15 cellular contexts compared by ENCODE assay signal in genomic region chr14:81256289-81256960, GRCh38. TPM values are rescaled to one million over a fixed set of nuclear protein-coding genes. Genes with fewer than 3 reads are reported as not detected.
A peak's percentile ranks its signal among the peaks of the same experiment; 100 is the strongest.
DNase-seq lines count a peak whose midpoint lies in the region; ATAC-seq and TF ChIP-seq lines count a peak whose summit lies in the region.
"Had no signal": no experiment of that assay in that cellular context is flagged by ENCODE, and none has a peak within 500 bp of the region (broad histone marks: within the 10 kb centered on the region; RNA-seq: fewer than 3 reads in every experiment).

No MANE protein-coding gene starts in this region.

- H3K27me3 ChIP-seq in neural progenitor cell (no peaks in the 10 kb centered on the region), MM.1S (replicated peaks; ENCODE audit: insufficient read depth, low read length) (no peaks in the 10 kb centered on the region)
- H3K27me3 ChIP-seq: thyroid gland had no signal

- H2AFZ ChIP-seq in OCI-LY7 (ENCODE audit: low read length) = peak overlapping the region; percentile 85
- no peak overlapping the region for H2AFZ ChIP-seq in neural progenitor cell (replicated peaks)
- no peak overlapping the region for H2AFZ ChIP-seq in MM.1S (ENCODE audit: low read length)

- no peaks in the 10 kb centered on the region for H3K79me2 ChIP-seq in OCI-LY7 (ENCODE audit: insufficient read depth, low read depth, low read length)
- no peaks in the 10 kb centered on the region for H3K79me2 ChIP-seq in neural progenitor cell (ENCODE audit: low read depth)
- H3K79me2 ChIP-seq in MM.1S (ENCODE audit: low read length) = no peaks in the 10 kb centered on the region

- H3K36me3 Mint-ChIP-seq in stimulated activated naive B cell treated with anti-CD40 and anti-IgM and Interleukin-4, amounts not matched to agents 10 μg/mL and 1 μg/mL and 100 μg/mL, for 72 hours = peaks cover 0 to 1% of the 10 kb centered on the region in 2 donors
- H3K36me3 Mint-ChIP-seq in neural progenitor cell = peaks cover 29% of the 10 kb centered on the region
- H3K36me3 Mint-ChIP-seq: activated naive CD8-positive, alpha-beta T cell treated with anti-CD3 and anti-CD28 coated beads, Interleukin-2, amount 10 ng/mL, durations not matched to agents 7 days and 5 days had no signal

- no peaks in the 10 kb centered on the region for H3K9me3 ChIP-seq in OCI-LY7 (ENCODE audit: low read length)
- no peaks in the 10 kb centered on the region for H3K9me3 ChIP-seq in neural progenitor cell (ENCODE audit: low read depth)
- H3K9me3 ChIP-seq in MM.1S (replicated peaks; ENCODE audit: insufficient read depth, low read length) = no peaks in the 10 kb centered on the region
- H3K9me3 ChIP-seq: thyroid gland had no signal

- peak overlapping the region; percentile 28; the same call in 1 of the 2 replicates for H3K4me2 ChIP-seq in OCI-LY7 (ENCODE audit: low read length)
- no peak overlapping the region for H3K4me2 ChIP-seq in neural progenitor cell
- no peak overlapping the region for H3K4me2 ChIP-seq in MM.1S (ENCODE audit: low read depth, low read length)

- H3K27me3 Mint-ChIP-seq in stimulated activated naive B cell treated with anti-CD40 and anti-IgM and Interleukin-4, amounts not matched to agents 10 μg/mL and 1 μg/mL and 100 μg/mL, for 72 hours = peaks cover 4 to 12% of the 10 kb centered on the region in 2 donors
- peaks cover 3% of the 10 kb centered on the region for H3K27me3 Mint-ChIP-seq in neural progenitor cell (ENCODE audit: insufficient read depth, low read depth)
- H3K27me3 Mint-ChIP-seq: activated CD4-positive, alpha-beta T cell treated with anti-CD3 and anti-CD28 coated beads, Interleukin-2, amount 10 ng/mL, durations not matched to agents 7 days and 5 days had no signal

- POLR2A ChIA-PET in OCI-LY7 (lab: Charles Lee) = no interaction called here

- H3K36me3 ChIP-seq in OCI-LY7 (ENCODE audit: insufficient read depth, low read length) (no peaks in the 10 kb centered on the region), neural progenitor cell (no peaks in the 10 kb centered on the region), MM.1S (replicated peaks; ENCODE audit: insufficient read depth, low read length) (no peaks in the 10 kb centered on the region)
- H3K36me3 ChIP-seq: thyroid gland had no signal

- ATAC-seq in HG02885 (IDR thresholded peaks at IDR 0.05; ENCODE audit: poor library complexity, unreplicated experiment) = peak; percentile 74
- ATAC-seq in stimulated activated naive B cell treated with anti-CD40 and anti-IgM and Interleukin-4, amounts not matched to agents 10 μg/mL and 1 μg/mL and 100 μg/mL, for 72 hours (replicated peaks) = peak; percentile 92 to 94

- no peak for TF ChIP-seq CTCF in OCI-LY7 (conservative IDR thresholded peaks at IDR 0.05; ENCODE audit: low read length)
- TF ChIP-seq CTCF in neural progenitor cell (IDR thresholded peaks at IDR 0.05) = no peak
- TF ChIP-seq CTCF in MM.1S (IDR thresholded peaks at IDR 0.05; ENCODE audit: low read length) = no peak

- no TSS peak for BruUV-seq in OCI-LY7 (replicated peaks; lab: Mats Ljungman, UMichigan)

- H3K4me3 Mint-ChIP-seq in stimulated activated naive B cell treated with anti-CD40 and anti-IgM and Interleukin-4, amounts not matched to agents 10 μg/mL and 1 μg/mL and 100 μg/mL, for 72 hours = peak overlapping the region; percentile 22 to 63
- no peak overlapping the region for H3K4me3 Mint-ChIP-seq in neural progenitor cell
- H3K4me3 Mint-ChIP-seq: activated CD4-positive, alpha-beta T cell treated with anti-CD3 and anti-CD28 coated beads, Interleukin-2, amount 10 ng/mL, durations not matched to agents 7 days and 5 days; activated naive CD8-positive, alpha-beta T cell treated with anti-CD3 and anti-CD28 coated beads, Interleukin-2, amount 10 ng/mL, durations not matched to agents 7 days and 5 days had no signal

- no peaks in the 10 kb centered on the region for H3F3A ChIP-seq in neural progenitor cell (ENCODE audit: low read depth)
- H3F3A ChIP-seq in MM.1S (ENCODE audit: insufficient read depth, low read length) = no peaks in the 10 kb centered on the region

- no peak overlapping the region for H3K27ac ChIP-seq in OCI-LY7 (ENCODE audit: low read depth, low read length, poor library complexity, severe bottlenecking)
- no peak overlapping the region for H3K27ac ChIP-seq in neural progenitor cell
- H3K27ac ChIP-seq in MM.1S (ENCODE audit: low read length) = no peak overlapping the region
- H3K27ac ChIP-seq: 22Rv1, thyroid gland had no signal

- H3K27ac Mint-ChIP-seq in stimulated activated naive B cell treated with anti-CD40 and anti-IgM and Interleukin-4, amounts not matched to agents 10 μg/mL and 1 μg/mL and 100 μg/mL, for 72 hours = peak overlapping the region; percentile 92
- H3K27ac Mint-ChIP-seq in neural progenitor cell = no peak overlapping the region
- H3K27ac Mint-ChIP-seq: activated CD4-positive, alpha-beta T cell treated with anti-CD3 and anti-CD28 coated beads, Interleukin-2, amount 10 ng/mL, durations not matched to agents 7 days and 5 days; activated naive CD8-positive, alpha-beta T cell treated with anti-CD3 and anti-CD28 coated beads, Interleukin-2, amount 10 ng/mL, durations not matched to agents 7 days and 5 days had no signal

- H3K9me2 ChIP-seq in OCI-LY7 (ENCODE audit: insufficient read depth, low read length) (no peaks in the 10 kb centered on the region), MM.1S (replicated peaks; ENCODE audit: insufficient read depth, low read length) (no peaks in the 10 kb centered on the region)

- H3K4me1 ChIP-seq in OCI-LY7 (ENCODE audit: insufficient read depth, low read length, poor library complexity, severe bottlenecking) (peaks cover 11% of the 10 kb centered on the region), neural progenitor cell (peaks cover 10% of the 10 kb centered on the region), MM.1S (ENCODE audit: low read length) (no peaks in the 10 kb centered on the region)
- H3K4me1 ChIP-seq: thyroid gland had no signal

- no peak overlapping the region for H3K4me3 ChIP-seq in OCI-LY7 (ENCODE audit: low read depth, low read length, poor library complexity, severe bottlenecking)
- H3K4me3 ChIP-seq in neural progenitor cell = no peak overlapping the region
- H3K4me3 ChIP-seq in MM.1S (ENCODE audit: low read length) = no peak overlapping the region
- H3K4me3 ChIP-seq: thyroid gland had no signal

- no peaks in the 10 kb centered on the region for H4K20me1 ChIP-seq in OCI-LY7 (ENCODE audit: insufficient read depth, low read length)
- H4K20me1 ChIP-seq in neural progenitor cell (ENCODE audit: low read depth) = no peaks in the 10 kb centered on the region
- no peaks in the 10 kb centered on the region for H4K20me1 ChIP-seq in MM.1S (ENCODE audit: insufficient read depth, low read length)

- H3K9me3 Mint-ChIP-seq in stimulated activated naive B cell treated with anti-CD40 and anti-IgM and Interleukin-4, amounts not matched to agents 10 μg/mL and 1 μg/mL and 100 μg/mL, for 72 hours = peaks cover 3 to 9% of the 10 kb centered on the region in 2 donors
- H3K9me3 Mint-ChIP-seq in neural progenitor cell = peaks cover 5% of the 10 kb centered on the region
- H3K9me3 Mint-ChIP-seq: activated CD4-positive, alpha-beta T cell treated with anti-CD3 and anti-CD28 coated beads, Interleukin-2, amount 10 ng/mL, durations not matched to agents 7 days and 5 days had no signal

- H3K4me1 Mint-ChIP-seq in stimulated activated naive B cell treated with anti-CD40 and anti-IgM and Interleukin-4, amounts not matched to agents 10 μg/mL and 1 μg/mL and 100 μg/mL, for 72 hours = peaks cover 13 to 25% of the 10 kb centered on the region in 2 donors
- H3K4me1 Mint-ChIP-seq in neural progenitor cell = peaks cover 7% of the 10 kb centered on the region
- H3K4me1 Mint-ChIP-seq: activated CD4-positive, alpha-beta T cell treated with anti-CD3 and anti-CD28 coated beads, Interleukin-2, amount 10 ng/mL, durations not matched to agents 7 days and 5 days had no signal

- CTCF ChIA-PET in OCI-LY7 (lab: Charles Lee; ENCODE audit: unreplicated experiment) = no interaction called here

- DNase-seq in DMS53 (lab: John Stamatoyannopoulos, UW) (peak; percentile 3), DMS53 treated with DMSO at 0.1 percent for 48 hours (lab: John Stamatoyannopoulos, UW; ENCODE audit: unreplicated experiment) (no peak), OCI-LY7 (ENCODE audit: low spot score) (peak; percentile 54), superior temporal gyrus (ENCODE audit: extremely low spot score) (no peak), neural progenitor cell (ENCODE audit: low spot score) (no peak), MM.1S (no peak)
- peak; percentile 48 for DNase-seq in stimulated activated naive B cell treated with anti-CD40 and anti-IgM and Interleukin-4, amounts not matched to agents 10 μg/mL and 1 μg/mL and 100 μg/mL, for 72 hours
- DNase-seq: activated CD4-positive, alpha-beta T cell treated with anti-CD3 and anti-CD28 coated beads, Interleukin-2, amount 10 ng/mL, durations not matched to agents 7 days and 5 days; activated naive CD8-positive, alpha-beta T cell treated with anti-CD3 and anti-CD28 coated beads, Interleukin-2, amount 10 ng/mL, durations not matched to agents 7 days and 5 days; NCI-H2107; Right ventricle myocardium superior; stimulated activated CD4-positive, alpha-beta T cell treated with anti-CD3 and anti-CD28 coated beads, Interleukin-1b, Interleukin-23, amount 100 ng/mL, for 48 hours; thyroid gland had no signal

- intact Hi-C loops in OCI-LY7 (cut with micrococcal nuclease; ENCODE audit: unreplicated experiment) = no loop called here

- no peak overlapping the region for H3K9ac ChIP-seq in neural progenitor cell
- no peak overlapping the region for H3K9ac ChIP-seq in MM.1S (ENCODE audit: low read length)

RNA-seq across cellular contexts. Expression of gene GTF2A1, which starts 35.7 kb away (rescaled TPM):
- 32.5 and 35.1 TPM in 2 replicates for total RNA-seq in OCI-LY7 (2014; rRNA removed; shearing (Covaris generic))
- 69.8 and 70.6 TPM in 2 replicates for total RNA-seq in OCI-LY7 (2022)
- total RNA-seq in neural progenitor cell (ENCODE audit: low replicate concordance) = 40.5 and 63.1 TPM in 2 replicates

Comparison
In these comparisons a context has a peak if more than half of its experiments do, and no peak if none do; other contexts are left out.
1. DNase-seq: peak in DMS53 (single experiment), OCI-LY7 (single experiment) and stimulated activated naive B cell treated with anti-CD40 and anti-IgM and Interleukin-4, amounts not matched to agents 10 μg/mL and 1 μg/mL and 100 μg/mL, for 72 hours (single experiment); none in DMS53 treated with DMSO at 0.1 percent for 48 hours (single experiment), superior temporal gyrus (single experiment), neural progenitor cell (single experiment) and MM.1S (single experiment).